8 cellular contexts compared by ENCODE assay signal in the genomic region with DNA sequence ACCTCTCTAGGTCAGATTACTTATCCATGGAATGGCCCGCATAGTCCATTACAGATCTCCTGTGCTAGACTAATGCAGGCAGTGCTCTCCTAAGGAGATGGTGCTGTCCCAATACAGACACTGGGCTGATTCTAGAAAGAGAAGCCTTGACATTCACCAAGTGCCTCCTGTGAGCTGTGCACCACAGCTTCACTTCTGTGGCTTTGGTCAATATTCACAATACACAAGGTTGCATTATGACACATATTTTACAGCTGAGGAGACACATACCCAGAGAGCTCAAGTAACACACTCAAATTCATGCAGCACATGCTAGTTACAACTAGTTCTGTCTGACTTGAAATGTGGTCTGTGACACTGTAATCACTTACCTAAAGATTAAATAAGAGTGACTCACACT. TPM values are rescaled to one million over a fixed set of nuclear protein-coding genes. Genes with fewer than 3 reads are reported as not detected.
A peak's percentile ranks its signal among the peaks of the same experiment; 100 is the strongest.
DNase-seq lines count a peak whose midpoint lies in the region; ATAC-seq and TF ChIP-seq lines count a peak whose summit lies in the region.
"Had no signal": no experiment of that assay in that cellular context is flagged by ENCODE, and none has a peak within 500 bp of the region (broad histone marks: within the 10 kb centered on the region; RNA-seq: fewer than 3 reads in every experiment).

No MANE protein-coding gene starts in this region.

- no peaks in the 10 kb centered on the region for H3K36me3 ChIP-seq in A673 (ENCODE audit: insufficient read depth, low read length, poor library complexity, severe bottlenecking)

- DNase-seq in epithelial cell of prostate (ENCODE audit: low read depth, low spot score), result peak; percentile 88
- DNase-seq in AG20443 (ENCODE audit: low spot score), result no peak
- DNase-seq in GM10266 (ENCODE audit: extremely low spot score), result no peak
- no peak for DNase-seq in A673 (ENCODE audit: low spot score)
- DNase-seq: NCI-H446 had no signal

- intact Hi-C loops in A673 (cut with micrococcal nuclease; ENCODE audit: unreplicated experiment), result no loop called here

- no peaks in the 10 kb centered on the region for H3K4me1 ChIP-seq in A673 (ENCODE audit: insufficient read depth, low read length, poor library complexity, severe bottlenecking)

- no peaks in the 10 kb centered on the region for H3K9me3 ChIP-seq in A673 (ENCODE audit: low read depth, low read length, poor library complexity, severe bottlenecking)

- no TSS peak for BruUV-seq in A673 (replicated peaks; lab: Mats Ljungman, UMichigan)

- TF ChIP-seq CTCF in GM10266 (IDR thresholded peaks at IDR 0.05; ENCODE audit: control insufficient read depth, insufficient read depth, low read depth, missing control alignments) (no peak), A673 (conservative IDR thresholded peaks at IDR 0.05; ENCODE audit: low read depth, low read length) (no peak)

- peak overlapping the region; percentile 39 for H3K27ac ChIP-seq in epithelial cell of prostate
- H3K27ac ChIP-seq in A673 (ENCODE audit: low read depth, low read length, poor library complexity, severe bottlenecking), result no peak overlapping the region

- peak; percentile 80 for ATAC-seq in GM18499 (IDR thresholded peaks at IDR 0.05; ENCODE audit: insufficient read depth, unreplicated experiment)
- peak; percentile 80 for ATAC-seq in GM19351 (IDR thresholded peaks at IDR 0.05; ENCODE audit: unreplicated experiment)
- peak; percentile 65 for ATAC-seq in HG03521 (IDR thresholded peaks at IDR 0.05; ENCODE audit: unreplicated experiment)

- POLR2A ChIA-PET in A673 (lab: Charles Lee; ENCODE audit: low non-redundant PET), result no interaction called here

- H3K27me3 ChIP-seq in A673 (replicated peaks; ENCODE audit: insufficient read depth, low read depth, low read length, poor library complexity), result no peaks in the 10 kb centered on the region

- no peak overlapping the region for H3K4me3 ChIP-seq in A673 (ENCODE audit: low read depth, low read length, poor library complexity, severe bottlenecking)

- CTCF ChIA-PET in A673 (lab: Charles Lee), result no interaction called here

RNA-seq across cellular contexts. Expression of a gene that starts 59.4 kb away (rescaled TPM):
- total RNA-seq in A673 (2021), result 18.9 and 20.0 TPM in 2 replicates
